ENCODE assay signal across 1 cellular context in the genomic region with DNA sequence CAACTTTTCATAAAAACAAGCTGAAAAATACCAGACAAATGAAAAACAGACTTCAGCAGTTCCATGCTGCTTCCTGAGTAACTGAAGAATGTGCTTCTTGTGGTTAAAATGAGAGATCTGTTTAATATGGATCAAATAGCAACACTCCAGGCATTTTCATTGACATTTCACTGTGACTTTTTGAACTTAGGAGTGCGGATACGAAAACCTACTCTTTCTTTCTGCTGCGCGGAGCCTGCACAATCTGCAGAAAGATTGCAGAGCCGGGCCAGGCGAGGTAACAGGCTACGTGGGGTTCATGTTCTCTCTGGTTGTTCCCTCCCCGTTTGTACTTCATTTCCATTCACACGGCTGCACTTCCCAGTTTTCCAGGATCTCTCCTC.
TF ChIP-seq lines count a peak whose summit lies in the region.

No MANE protein-coding gene starts in this region.

TF ChIP-seq in HepG2, 621 proteins besides CTCF, POLR2A, EP300 and RAD21 (continues in another document):
- TF ChIP-seq MIXL1 (CRISPR knock-in tag; IDR thresholded peaks at IDR 0.05) (no peak), SOX13 (IDR thresholded peaks at IDR 0.05) (0 out of 2 replicates have a peak, but pooled peaks have one; percentile 9), SOX13 (CRISPR knock-in tag; conservative IDR thresholded peaks at IDR 0.05 in 1 of 2, IDR thresholded peaks at IDR 0.05 in 1 of 2) (no peak), HNF4A (CRISPR knock-in tag; IDR thresholded peaks at IDR 0.05) (no peak), FOXM1 (CRISPR knock-in tag; IDR thresholded peaks at IDR 0.05) (no peak), JUND (CRISPR knock-in tag; IDR thresholded peaks at IDR 0.05) (peak; percentile 35; the same call in 1 of the 2 replicates), ZNF138 (CRISPR knock-in tag; IDR thresholded peaks at IDR 0.05; ENCODE audit: low read depth) (0 out of 2 replicates have a peak, but pooled peaks have one; percentile 4), HDAC2 (CRISPR knock-in tag; IDR thresholded peaks at IDR 0.05) (0 out of 2 replicates have a peak, but pooled peaks have one; percentile 7), ZNF333 (CRISPR knock-in tag; IDR thresholded peaks at IDR 0.05; ENCODE audit: borderline replicate concordance) (no peak), ZNF800 (CRISPR knock-in tag; IDR thresholded peaks at IDR 0.05) (0 out of 2 replicates have a peak, but pooled peaks have one; percentile 3), SP2 (CRISPR knock-in tag; IDR thresholded peaks at IDR 0.05) (no peak), SIX1 (CRISPR knock-in tag; IDR thresholded peaks at IDR 0.05; ENCODE audit: borderline replicate concordance) (no peak), ZNF34 (CRISPR knock-in tag; IDR thresholded peaks at IDR 0.05; ENCODE audit: borderline replicate concordance) (no peak), MED8 (CRISPR knock-in tag; IDR thresholded peaks at IDR 0.05; ENCODE audit: insufficient replicate concordance) (no peak), E2F2 (CRISPR knock-in tag; IDR thresholded peaks at IDR 0.05; ENCODE audit: borderline replicate concordance) (no peak), ZNF441 (CRISPR knock-in tag; IDR thresholded peaks at IDR 0.05; ENCODE audit: borderline replicate concordance) (no peak), FIP1L1 (IDR thresholded peaks at IDR 0.05; ENCODE audit: borderline replicate concordance, insufficient read depth, low read depth, low read length) (no peak), TFAP4 (IDR thresholded peaks at IDR 0.05; ENCODE audit: borderline replicate concordance, low read depth) (no peak), SNRNP70 (IDR thresholded peaks at IDR 0.05; ENCODE audit: low read depth, low read length) (no peak), ZMYM3 (CRISPR knock-in tag; IDR thresholded peaks at IDR 0.05) (0 out of 2 replicates have a peak, but pooled peaks have one; percentile 16), ZNF446 (CRISPR knock-in tag; IDR thresholded peaks at IDR 0.05) (no peak), ZBTB25 (CRISPR knock-in tag; IDR thresholded peaks at IDR 0.05) (no peak), DRAP1 (CRISPR knock-in tag; IDR thresholded peaks at IDR 0.05) (no peak)
- TF ChIP-seq, protein P1, sequence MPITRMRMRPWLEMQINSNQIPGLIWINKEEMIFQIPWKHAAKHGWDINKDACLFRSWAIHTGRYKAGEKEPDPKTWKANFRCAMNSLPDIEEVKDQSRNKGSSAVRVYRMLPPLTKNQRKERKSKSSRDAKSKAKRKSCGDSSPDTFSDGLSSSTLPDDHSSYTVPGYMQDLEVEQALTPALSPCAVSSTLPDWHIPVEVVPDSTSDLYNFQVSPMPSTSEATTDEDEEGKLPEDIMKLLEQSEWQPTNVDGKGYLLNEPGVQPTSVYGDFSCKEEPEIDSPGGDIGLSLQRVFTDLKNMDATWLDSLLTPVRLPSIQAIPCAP (CRISPR knock-in tag; IDR thresholded peaks at IDR 0.05; ENCODE audit: low read depth): 0 out of 2 replicates have a peak, but pooled peaks have one; percentile 17
- TF ChIP-seq, protein P2, sequence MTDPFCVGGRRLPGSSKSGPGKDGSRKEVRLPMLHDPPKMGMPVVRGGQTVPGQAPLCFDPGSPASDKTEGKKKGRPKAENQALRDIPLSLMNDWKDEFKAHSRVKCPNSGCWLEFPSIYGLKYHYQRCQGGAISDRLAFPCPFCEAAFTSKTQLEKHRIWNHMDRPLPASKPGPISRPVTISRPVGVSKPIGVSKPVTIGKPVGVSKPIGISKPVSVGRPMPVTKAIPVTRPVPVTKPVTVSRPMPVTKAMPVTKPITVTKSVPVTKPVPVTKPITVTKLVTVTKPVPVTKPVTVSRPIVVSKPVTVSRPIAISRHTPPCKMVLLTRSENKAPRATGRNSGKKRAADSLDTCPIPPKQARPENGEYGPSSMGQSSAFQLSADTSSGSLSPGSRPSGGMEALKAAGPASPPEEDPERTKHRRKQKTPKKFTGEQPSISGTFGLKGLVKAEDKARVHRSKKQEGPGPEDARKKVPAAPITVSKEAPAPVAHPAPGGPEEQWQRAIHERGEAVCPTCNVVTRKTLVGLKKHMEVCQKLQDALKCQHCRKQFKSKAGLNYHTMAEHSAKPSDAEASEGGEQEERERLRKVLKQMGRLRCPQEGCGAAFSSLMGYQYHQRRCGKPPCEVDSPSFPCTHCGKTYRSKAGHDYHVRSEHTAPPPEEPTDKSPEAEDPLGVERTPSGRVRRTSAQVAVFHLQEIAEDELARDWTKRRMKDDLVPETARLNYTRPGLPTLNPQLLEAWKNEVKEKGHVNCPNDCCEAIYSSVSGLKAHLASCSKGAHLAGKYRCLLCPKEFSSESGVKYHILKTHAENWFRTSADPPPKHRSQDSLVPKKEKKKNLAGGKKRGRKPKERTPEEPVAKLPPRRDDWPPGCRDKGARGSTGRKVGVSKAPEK (CRISPR knock-in tag; IDR thresholded peaks at IDR 0.05; ENCODE audit: borderline replicate concordance): 0 out of 2 replicates have a peak, but pooled peaks have one; percentile 33
- TF ChIP-seq, protein P3, sequence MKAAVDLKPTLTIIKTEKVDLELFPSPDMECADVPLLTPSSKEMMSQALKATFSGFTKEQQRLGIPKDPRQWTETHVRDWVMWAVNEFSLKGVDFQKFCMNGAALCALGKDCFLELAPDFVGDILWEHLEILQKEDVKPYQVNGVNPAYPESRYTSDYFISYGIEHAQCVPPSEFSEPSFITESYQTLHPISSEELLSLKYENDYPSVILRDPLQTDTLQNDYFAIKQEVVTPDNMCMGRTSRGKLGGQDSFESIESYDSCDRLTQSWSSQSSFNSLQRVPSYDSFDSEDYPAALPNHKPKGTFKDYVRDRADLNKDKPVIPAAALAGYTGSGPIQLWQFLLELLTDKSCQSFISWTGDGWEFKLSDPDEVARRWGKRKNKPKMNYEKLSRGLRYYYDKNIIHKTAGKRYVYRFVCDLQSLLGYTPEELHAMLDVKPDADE (CRISPR knock-in tag; IDR thresholded peaks at IDR 0.05): no peak
- TF ChIP-seq, protein P4, sequence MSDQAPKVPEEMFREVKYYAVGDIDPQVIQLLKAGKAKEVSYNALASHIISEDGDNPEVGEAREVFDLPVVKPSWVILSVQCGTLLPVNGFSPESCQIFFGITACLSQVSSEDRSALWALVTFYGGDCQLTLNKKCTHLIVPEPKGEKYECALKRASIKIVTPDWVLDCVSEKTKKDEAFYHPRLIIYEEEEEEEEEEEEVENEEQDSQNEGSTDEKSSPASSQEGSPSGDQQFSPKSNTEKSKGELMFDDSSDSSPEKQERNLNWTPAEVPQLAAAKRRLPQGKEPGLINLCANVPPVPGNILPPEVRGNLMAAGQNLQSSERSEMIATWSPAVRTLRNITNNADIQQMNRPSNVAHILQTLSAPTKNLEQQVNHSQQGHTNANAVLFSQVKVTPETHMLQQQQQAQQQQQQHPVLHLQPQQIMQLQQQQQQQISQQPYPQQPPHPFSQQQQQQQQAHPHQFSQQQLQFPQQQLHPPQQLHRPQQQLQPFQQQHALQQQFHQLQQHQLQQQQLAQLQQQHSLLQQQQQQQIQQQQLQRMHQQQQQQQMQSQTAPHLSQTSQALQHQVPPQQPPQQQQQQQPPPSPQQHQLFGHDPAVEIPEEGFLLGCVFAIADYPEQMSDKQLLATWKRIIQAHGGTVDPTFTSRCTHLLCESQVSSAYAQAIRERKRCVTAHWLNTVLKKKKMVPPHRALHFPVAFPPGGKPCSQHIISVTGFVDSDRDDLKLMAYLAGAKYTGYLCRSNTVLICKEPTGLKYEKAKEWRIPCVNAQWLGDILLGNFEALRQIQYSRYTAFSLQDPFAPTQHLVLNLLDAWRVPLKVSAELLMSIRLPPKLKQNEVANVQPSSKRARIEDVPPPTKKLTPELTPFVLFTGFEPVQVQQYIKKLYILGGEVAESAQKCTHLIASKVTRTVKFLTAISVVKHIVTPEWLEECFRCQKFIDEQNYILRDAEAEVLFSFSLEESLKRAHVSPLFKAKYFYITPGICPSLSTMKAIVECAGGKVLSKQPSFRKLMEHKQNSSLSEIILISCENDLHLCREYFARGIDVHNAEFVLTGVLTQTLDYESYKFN (CRISPR knock-in tag; conservative IDR thresholded peaks at IDR 0.05): no peak
- TF ChIP-seq, protein P5, sequence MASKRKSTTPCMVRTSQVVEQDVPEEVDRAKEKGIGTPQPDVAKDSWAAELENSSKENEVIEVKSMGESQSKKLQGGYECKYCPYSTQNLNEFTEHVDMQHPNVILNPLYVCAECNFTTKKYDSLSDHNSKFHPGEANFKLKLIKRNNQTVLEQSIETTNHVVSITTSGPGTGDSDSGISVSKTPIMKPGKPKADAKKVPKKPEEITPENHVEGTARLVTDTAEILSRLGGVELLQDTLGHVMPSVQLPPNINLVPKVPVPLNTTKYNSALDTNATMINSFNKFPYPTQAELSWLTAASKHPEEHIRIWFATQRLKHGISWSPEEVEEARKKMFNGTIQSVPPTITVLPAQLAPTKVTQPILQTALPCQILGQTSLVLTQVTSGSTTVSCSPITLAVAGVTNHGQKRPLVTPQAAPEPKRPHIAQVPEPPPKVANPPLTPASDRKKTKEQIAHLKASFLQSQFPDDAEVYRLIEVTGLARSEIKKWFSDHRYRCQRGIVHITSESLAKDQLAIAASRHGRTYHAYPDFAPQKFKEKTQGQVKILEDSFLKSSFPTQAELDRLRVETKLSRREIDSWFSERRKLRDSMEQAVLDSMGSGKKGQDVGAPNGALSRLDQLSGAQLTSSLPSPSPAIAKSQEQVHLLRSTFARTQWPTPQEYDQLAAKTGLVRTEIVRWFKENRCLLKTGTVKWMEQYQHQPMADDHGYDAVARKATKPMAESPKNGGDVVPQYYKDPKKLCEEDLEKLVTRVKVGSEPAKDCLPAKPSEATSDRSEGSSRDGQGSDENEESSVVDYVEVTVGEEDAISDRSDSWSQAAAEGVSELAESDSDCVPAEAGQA (IDR thresholded peaks at IDR 0.05; ENCODE audit: low read depth): no peak
- TF ChIP-seq, protein P5 (CRISPR knock-in tag; IDR thresholded peaks at IDR 0.05; ENCODE audit: borderline replicate concordance): no peak
